30 cellular contexts compared by ENCODE assay signal in genomic region chr7:29308424-29308823, GRCh38.
"Had no signal": no experiment of that assay in that cellular context is flagged by ENCODE, and none has a peak within 500 bp of the region (broad histone marks: within the 10 kb centered on the region; RNA-seq: fewer than 3 reads in every experiment).

No MANE protein-coding gene starts in this region.

- H3K36me3 Mint-ChIP-seq: activated naive CD4-positive, alpha-beta T cell treated with anti-CD3 and anti-CD28 coated beads, Interleukin-2, amount 10 ng/mL, durations not matched to agents 7 days and 5 days had no signal

- H3K4me3 Mint-ChIP-seq: activated CD4-positive, alpha-beta T cell treated with anti-CD3 and anti-CD28 coated beads for 36 hours; activated CD4-positive, alpha-beta T cell treated with anti-CD3 and anti-CD28 coated beads, Interleukin-2, amount 10 ng/mL, durations not matched to agents 7 days and 5 days; activated naive CD4-positive, alpha-beta T cell treated with anti-CD3 and anti-CD28 coated beads, Interleukin-2, amount 10 ng/mL, durations not matched to agents 7 days and 5 days; activated naive CD8-positive, alpha-beta T cell; activated naive CD8-positive, alpha-beta T cell treated with anti-CD3 and anti-CD28 coated beads, Interleukin-2, amount 50 U/mL, for 24 hours; activated T-cell treated with anti-CD3 and anti-CD28 coated beads, Interleukin-2, amount 50 U/mL, for 4 hours; activated T-helper 1 cell treated with anti-CD3 and anti-CD28 coated beads, Interleukin-12 subunit alpha, Interleukin-12 subunit beta, Interleukin-2, Interleukin-4 antibody, amounts not matched to agents 30 ng/mL and 10 ng/mL and 1 ng/mL, durations not matched to agents 14 hours and 24 hours and 36 hours; brain; T-helper 1 cell treated with Interleukin-12 subunit alpha and Interleukin-12 subunit beta and Interleukin-4 antibody, amounts not matched to agents 30 μg/mL and 1 μg/mL, for 36 hours; T-helper 2 cell treated with Interferon-gamma antibody and Interleukin-4, amounts not matched to agents 5 μg/mL and 100 μg/mL, for 36 hours had no signal

- H3K9me3 Mint-ChIP-seq: activated T-helper 1 cell treated with anti-CD3 and anti-CD28 coated beads, Interleukin-12 subunit alpha, Interleukin-12 subunit beta, Interleukin-2, Interleukin-4 antibody, amounts not matched to agents 30 ng/mL and 10 ng/mL and 1 ng/mL, durations not matched to agents 14 hours and 24 hours and 36 hours; T-helper 1 cell treated with Interleukin-12 subunit alpha and Interleukin-12 subunit beta and Interleukin-4 antibody, amounts not matched to agents 30 μg/mL and 1 μg/mL, for 36 hours; T-helper 2 cell treated with Interferon-gamma antibody and Interleukin-4, amounts not matched to agents 5 μg/mL and 100 μg/mL, for 36 hours had no signal

- ATAC-seq: activated CD4-positive, alpha-beta T cell treated with anti-CD3 and anti-CD28 coated beads for 36 hours; activated CD4-positive, CD25-positive, alpha-beta regulatory T cell treated with anti-CD3 and anti-CD28 coated beads, Interleukin-2, amount 50 U/mL, for 24 hours; activated naive CD8-positive, alpha-beta T cell treated with anti-CD3 and anti-CD28 coated beads, Interleukin-2, amount 50 U/mL, for 24 hours; activated T-cell treated with anti-CD3 and anti-CD28 coated beads, Interleukin-2, amount 50 U/mL, for 4 hours; Panc1 had no signal

- H3K4me1 Mint-ChIP-seq: activated CD4-positive, alpha-beta T cell treated with anti-CD3 and anti-CD28 coated beads for 36 hours; activated CD4-positive, alpha-beta T cell treated with anti-CD3 and anti-CD28 coated beads, Interleukin-2, amount 10 ng/mL, durations not matched to agents 7 days and 5 days; activated naive CD4-positive, alpha-beta T cell treated with anti-CD3 and anti-CD28 coated beads, Interleukin-2, amount 10 ng/mL, durations not matched to agents 7 days and 5 days; activated naive CD8-positive, alpha-beta T cell treated with anti-CD3 and anti-CD28 coated beads, Interleukin-2, amount 50 U/mL, for 24 hours had no signal

- DNase-seq: activated CD4-positive, alpha-beta T cell treated with anti-CD3 and anti-CD28 coated beads for 36 hours; activated CD4-positive, alpha-beta T cell treated with anti-CD3 and anti-CD28 coated beads, Interleukin-2, amount 10 ng/mL, durations not matched to agents 7 days and 5 days; activated CD4-positive, alpha-beta T cell treated with anti-CD3 and anti-CD28 coated beads, Interleukin-2, amount 50 U/mL, for 48 hours; activated CD8-positive, alpha-beta memory T cell treated with anti-CD3 and anti-CD28 coated beads, Interleukin-2, amount 50 U/mL, for 4 hours; activated naive CD4-positive, alpha-beta T cell treated with anti-CD3 and anti-CD28 coated beads, Interleukin-2, amount 10 ng/mL, durations not matched to agents 7 days and 5 days; activated naive CD8-positive, alpha-beta T cell treated with anti-CD3 and anti-CD28 coated beads, Interleukin-2, amount 50 U/mL, for 24 hours; activated T-cell treated with anti-CD3 and anti-CD28 coated beads for 4 hours; activated T-cell treated with anti-CD3 and anti-CD28 coated beads, Interleukin-2, amount 50 U/mL, for 4 hours; anterior cingulate cortex; central memory CD4-positive, alpha-beta T cell; Kasumi-1; MG63; NCI-H1048; NCI-H1105 treated with DMSO at 0.1 percent for 48 hours; NCI-H1436; NCI-H1694; NCI-H1930; NCI-H2081 treated with DMSO at 0.1 percent for 48 hours; NCI-H345; NCI-H524 treated with DMSO at 0.1 percent for 48 hours; SHP77; SJCRH30 had no signal

- H3K36me3 ChIP-seq: MG63, SJCRH30 had no signal

- H3K27me3 Mint-ChIP-seq: activated naive CD8-positive, alpha-beta T cell treated with anti-CD3 and anti-CD28 coated beads, Interleukin-2, amount 50 U/mL, for 24 hours had no signal

- H3K27me3 ChIP-seq: SJCRH30 had no signal

- H3K4me1 ChIP-seq: SJCRH30 had no signal

- H3K9me3 ChIP-seq: MG63, SJCRH30 had no signal

- H3K27ac ChIP-seq: SJCRH30, SK-N-MC had no signal

- H3K27ac Mint-ChIP-seq: activated CD4-positive, alpha-beta T cell treated with anti-CD3 and anti-CD28 coated beads for 36 hours; activated CD4-positive, alpha-beta T cell treated with anti-CD3 and anti-CD28 coated beads, Interleukin-2, amount 10 ng/mL, durations not matched to agents 7 days and 5 days; activated naive CD4-positive, alpha-beta T cell treated with anti-CD3 and anti-CD28 coated beads, Interleukin-2, amount 10 ng/mL, durations not matched to agents 7 days and 5 days; activated naive CD8-positive, alpha-beta T cell; activated naive CD8-positive, alpha-beta T cell treated with anti-CD3 and anti-CD28 coated beads, Interleukin-2, amount 50 U/mL, for 24 hours; activated T-helper 1 cell treated with anti-CD3 and anti-CD28 coated beads, Interleukin-12 subunit alpha, Interleukin-12 subunit beta, Interleukin-2, Interleukin-4 antibody, amounts not matched to agents 30 ng/mL and 10 ng/mL and 1 ng/mL, durations not matched to agents 14 hours and 24 hours and 36 hours; brain; T-helper 1 cell treated with Interleukin-12 subunit alpha and Interleukin-12 subunit beta and Interleukin-4 antibody, amounts not matched to agents 30 μg/mL and 1 μg/mL, for 36 hours; T-helper 2 cell treated with Interferon-gamma antibody and Interleukin-4, amounts not matched to agents 5 μg/mL and 100 μg/mL, for 36 hours had no signal

- H3K4me3 ChIP-seq: MG63, SJCRH30, SK-N-MC had no signal
